20 cellular contexts compared by ENCODE assay signal in the genomic region with DNA sequence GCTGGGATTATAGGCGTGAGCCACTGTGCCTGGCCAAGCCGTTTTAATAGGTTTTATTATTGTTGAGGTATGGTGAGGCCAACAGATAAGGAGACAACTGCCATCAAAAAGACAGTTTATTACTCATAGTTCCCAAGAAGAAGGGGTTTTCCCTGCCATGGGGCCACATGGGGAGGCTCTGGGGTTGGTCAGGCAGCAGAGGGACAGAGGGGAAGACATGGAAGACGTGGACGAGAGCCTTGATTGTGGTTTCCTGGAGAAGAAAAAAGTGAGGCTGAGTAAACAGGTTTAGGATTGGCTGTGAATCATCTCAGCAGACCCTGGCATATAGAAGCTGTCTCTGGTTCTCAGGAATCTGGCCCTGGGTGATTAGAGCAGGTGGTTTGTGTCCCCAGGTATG.
"Had no signal": no experiment of that assay in that cellular context is flagged by ENCODE, and none has a peak within 500 bp of the region (broad histone marks: within the 10 kb centered on the region; RNA-seq: fewer than 3 reads in every experiment).

No MANE protein-coding gene starts in this region.

- H3K36me3 Mint-ChIP-seq: natural killer cell had no signal

- H3K36me3 ChIP-seq: uterus had no signal

- H3K4me3 Mint-ChIP-seq: activated CD8-positive, alpha-beta memory T cell treated with anti-CD3 and anti-CD28 coated beads, Interleukin-2, amount 10 ng/mL, durations not matched to agents 7 days and 5 days; natural killer cell had no signal

- H3K9me3 ChIP-seq: neutrophil, suprapubic skin, transverse colon, uterus had no signal

- H3K27ac Mint-ChIP-seq: activated CD8-positive, alpha-beta memory T cell treated with anti-CD3 and anti-CD28 coated beads, Interleukin-2, amount 10 ng/mL, durations not matched to agents 7 days and 5 days; natural killer cell had no signal

- H3K4me3 ChIP-seq: cardiac muscle cell, suprapubic skin, transverse colon, uterus had no signal

- ATAC-seq: activated CD4-positive, CD25-positive, alpha-beta regulatory T cell treated with anti-CD3 and anti-CD28 coated beads, Interleukin-2, amount 50 U/mL, for 24 hours; activated CD8-positive, alpha-beta memory T cell treated with anti-CD3 and anti-CD28 coated beads, Interleukin-2, amount 10 ng/mL, durations not matched to agents 7 days and 5 days; natural killer cell; sciatic nerve; SK-N-SH treated with all-trans-retinoic acid at 6 μM for 48 hours had no signal

- H3K9ac ChIP-seq: parathyroid adenoma had no signal

- H3K9me3 Mint-ChIP-seq: activated naive CD4-positive, alpha-beta T cell treated with anti-CD3 and anti-CD28 coated beads, Interleukin-2, amount 50 U/mL, for 72 hours; natural killer cell had no signal

- H3K4me1 Mint-ChIP-seq: activated CD8-positive, alpha-beta memory T cell treated with anti-CD3 and anti-CD28 coated beads, Interleukin-2, amount 10 ng/mL, durations not matched to agents 7 days and 5 days; natural killer cell had no signal

- DNase-seq: activated CD8-positive, alpha-beta memory T cell treated with anti-CD3 and anti-CD28 coated beads, Interleukin-2, amount 10 ng/mL, durations not matched to agents 7 days and 5 days; activated effector memory CD4-positive, alpha-beta T cell treated with anti-CD3 and anti-CD28 coated beads, Interleukin-2, amount 50 U/mL, for 16 hours; activated T-cell treated with anti-CD3 and anti-CD28 coated beads, Interleukin-2, amount 50 U/mL, for 1 hour; amniotic stem cell; mesendoderm; natural killer cell; stimulated activated CD4-positive, alpha-beta T cell treated with anti-CD3 and anti-CD28 coated beads, Interleukin-4, amount 100 ng/mL, for 4 hours; stimulated activated naive CD4-positive, alpha-beta T cell; T-helper 1 cell; T1000; transverse colon; uterus had no signal

- H3K27me3 Mint-ChIP-seq: activated CD8-positive, alpha-beta memory T cell treated with anti-CD3 and anti-CD28 coated beads, Interleukin-2, amount 10 ng/mL, durations not matched to agents 7 days and 5 days had no signal

- H3K27ac ChIP-seq: cardiac muscle cell, neutrophil, parathyroid adenoma, suprapubic skin, transverse colon, uterus had no signal

- H3K27me3 ChIP-seq: cardiac muscle cell, neutrophil, suprapubic skin, transverse colon, uterus had no signal

- H3K4me1 ChIP-seq: parathyroid adenoma, suprapubic skin, transverse colon, uterus had no signal
